In genomic region chr9:86945868-86946711, GRCh38 we compare ENCODE assay signal across 8 cellular contexts. TPM values are rescaled to one million over a fixed set of nuclear protein-coding genes. Genes with fewer than 3 reads are reported as not detected.
DNase-seq lines count a peak whose midpoint lies in the region; ATAC-seq and TF ChIP-seq lines count a peak whose summit lies in the region.

No MANE protein-coding gene starts in this region.

- H3K4me1 ChIP-seq in IMR-90 (ENCODE audit: control insufficient read depth, insufficient read depth, low read length) = no peaks in the 10 kb centered on the region; the same call in 1 of the 2 replicates
- H3K4me1 ChIP-seq in mammary epithelial cell (ENCODE audit: insufficient read depth, low read length) = peaks cover 9% of the 10 kb centered on the region
- H3K4me1 ChIP-seq in smooth muscle cell (ENCODE audit: low read depth) = peaks cover 46% of the 10 kb centered on the region

- peak overlapping the region; percentile 50; the same call in 1 of the 2 replicates for H3K23ac ChIP-seq in IMR-90 (ENCODE audit: low read depth, low read length)

- H3K27me3 ChIP-seq in IMR-90 (ENCODE audit: control insufficient read depth, insufficient read depth, low read length) (peaks cover 5% of the 10 kb centered on the region), WERI-Rb-1 (ENCODE audit: insufficient read depth, low read depth, severe bottlenecking) (peaks cover 81% of the 10 kb centered on the region), mammary epithelial cell (ENCODE audit: insufficient read depth, low read length) (no peaks in the 10 kb centered on the region), smooth muscle cell (ENCODE audit: low read depth) (peaks cover 6% of the 10 kb centered on the region)

- H4K91ac ChIP-seq in IMR-90 (ENCODE audit: insufficient read depth, low read depth, low read length) = peak overlapping the region; percentile 83

- BruUV-seq in IMR-90 (replicated peaks; lab: Mats Ljungman, UMichigan) (no TSS peak), mammary epithelial cell (replicated peaks; lab: Mats Ljungman, UMichigan) (no TSS peak)

- H3F3A ChIP-seq in smooth muscle cell (ENCODE audit: low read depth) = peaks cover 14% of the 10 kb centered on the region

- peak overlapping the region; percentile 73; the same call in 1 of the 2 replicates for H3K18ac ChIP-seq in IMR-90 (ENCODE audit: low read depth, low read length)

- H2AK5ac ChIP-seq in IMR-90 (ENCODE audit: low read depth, low read length) = 0 out of 2 replicates have a peak overlapping the region, but pooled peaks have one; percentile 10

- H4K5ac ChIP-seq in IMR-90 (ENCODE audit: low read depth, low read length) = peak overlapping the region; percentile 41

- H2BK5ac ChIP-seq in IMR-90 (ENCODE audit: low read depth, low read length, poor library complexity, severe bottlenecking) = peak overlapping the region; percentile 83

- H2AFZ ChIP-seq in IMR-90 (replicated peaks; ENCODE audit: low read length, poor library complexity) (peak overlapping the region; percentile 92), mammary epithelial cell (ENCODE audit: low read depth, low read length) (peak overlapping the region; percentile 88), smooth muscle cell (ENCODE audit: low read depth) (no peak overlapping the region)

- no peak overlapping the region for H2BK20ac ChIP-seq in IMR-90 (ENCODE audit: low read depth, low read length)

- dilution Hi-C loops in IMR-90 (cut with HindIII; ENCODE audit: low sequenced_read_pairs, unreplicated experiment) (no loop called here), mammary epithelial cell (cut with HindIII; ENCODE audit: low sequenced_read_pairs) (loop anchor here (5.0 kb wide), 1 partner anchor 36 kb away; no protein-coding TSS in a partner anchor)

- H3K14ac ChIP-seq in IMR-90 (replicated peaks; ENCODE audit: low read depth, low read length) = no peak overlapping the region; the same call in 1 of the 2 replicates

- H3K36me3 ChIP-seq in IMR-90 (ENCODE audit: control insufficient read depth, insufficient read depth, low read length) = peaks cover 3% of the 10 kb centered on the region; the same call in 1 of the 2 replicates
- H3K36me3 ChIP-seq in WERI-Rb-1 = no peaks in the 10 kb centered on the region
- no peaks in the 10 kb centered on the region for H3K36me3 ChIP-seq in mammary epithelial cell (ENCODE audit: insufficient read depth, low read length)
- H3K36me3 ChIP-seq in smooth muscle cell (ENCODE audit: low read depth) = no peaks in the 10 kb centered on the region

- H3K4me3 ChIP-seq in IMR-90 (ENCODE audit: insufficient read depth, low read depth, low read length) (peak overlapping the region; percentile 59), WERI-Rb-1 (ENCODE audit: low read depth, low read length) (peak overlapping the region; percentile 4; the same call in 1 of the 2 replicates), mammary epithelial cell (replicated peaks in 1 of 3; ENCODE audit: insufficient read depth in 1 of 3, low read depth in 2 of 3, low read length in 3 of 3) (peak overlapping the region; percentile 68 to 85 (median 82)), smooth muscle cell (peak overlapping the region; percentile 94)

- peak overlapping the region; percentile 79; the same call in 1 of the 2 replicates for H2BK120ac ChIP-seq in IMR-90 (ENCODE audit: low read depth, low read length)

- H4K8ac ChIP-seq in IMR-90 (ENCODE audit: low read depth in 2 of 2, low read length in 2 of 2) = peak overlapping the region; percentile 50 to 54; a peak in 3 of 4 replicates

- TF ChIP-seq RAD21 in IMR-90 (IDR thresholded peaks at IDR 0.05; ENCODE audit: low read length) = peak; percentile 61; the same call in 1 of the 2 replicates

- POLR2A ChIA-PET in IMR-90 (lab: Charles Lee; ENCODE audit: unreplicated experiment) = no interaction called here

- peaks cover 0 to 6% of the 10 kb centered on the region in 2 experiments; a peak in 2 of 4 replicates for H3K79me1 ChIP-seq in IMR-90 (ENCODE audit: low read depth in 1 of 2, low read length in 2 of 2)

- ATAC-seq in GM21381 (IDR thresholded peaks at IDR 0.05; ENCODE audit: unreplicated experiment) (peak; percentile 51), IMR-90 (ENCODE audit: low read depth) (peak; percentile 55)

- DNase-seq in CD1c-positive myeloid dendritic cell (ENCODE audit: extremely low spot score) (peak; percentile 62), IMR-90 (peak; percentile 75), WERI-Rb-1 (peak; percentile 25), mammary epithelial cell (peak; percentile 73), iPS-NIHi7 (ENCODE audit: extremely low spot score) (peak; percentile 53), smooth muscle cell (lab: John Stamatoyannopoulos, UW; ENCODE audit: unreplicated experiment) (peak; percentile 73), epidermal melanocyte (ENCODE audit: insufficient read length, low spot score) (no peak)

- no peak overlapping the region for H3K56ac ChIP-seq in IMR-90 (ENCODE audit: extremely low read depth, insufficient read depth, low read length)

- H3K9ac ChIP-seq in IMR-90 (ENCODE audit: low read depth, low read length) (peak overlapping the region; percentile 94), mammary epithelial cell (ENCODE audit: insufficient read depth, low read length) (peak overlapping the region; percentile 61), smooth muscle cell (ENCODE audit: low read depth) (peak overlapping the region; percentile 65)

- peak overlapping the region; percentile 60 for H2AK9ac ChIP-seq in IMR-90 (replicated peaks; ENCODE audit: low read depth, low read length, poor library complexity)

- H3K4ac ChIP-seq in IMR-90 (ENCODE audit: low read depth, low read length) = peak overlapping the region; percentile 71

- H3K9me3 ChIP-seq in IMR-90 (ENCODE audit: control insufficient read depth, insufficient read depth, low read length) (peaks cover 3% of the 10 kb centered on the region; the same call in 1 of the 2 replicates), WERI-Rb-1 (ENCODE audit: severe bottlenecking) (peaks cover 11% of the 10 kb centered on the region), mammary epithelial cell (replicated peaks; ENCODE audit: insufficient read depth, low read length) (no peaks in the 10 kb centered on the region), smooth muscle cell (replicated peaks; ENCODE audit: low read depth) (no peaks in the 10 kb centered on the region)

- TF ChIP-seq CTCF in IMR-90 (conservative IDR thresholded peaks at IDR 0.05; ENCODE audit: low read depth, low read length) (peak; percentile 48), WERI-Rb-1 (IDR thresholded peaks at IDR 0.05; ENCODE audit: low read depth, low read length) (no peak), mammary epithelial cell (conservative IDR thresholded peaks at IDR 0.05 in 1 of 2, IDR thresholded peaks at IDR 0.05 in 1 of 2; ENCODE audit: extremely low read depth in 1 of 2, insufficient read depth in 1 of 2, low read depth in 1 of 2, low read length in 2 of 2) (peak; percentile 25 to 38), smooth muscle cell (IDR thresholded peaks at IDR 0.05; ENCODE audit: borderline replicate concordance, insufficient read depth, poor library complexity, severe bottlenecking) (no peak)

- TF ChIP-seq POLR2A in IMR-90 (IDR thresholded peaks at IDR 0.05; ENCODE audit: low read depth, low read length) = no peak

- H3K9me1 ChIP-seq in IMR-90 (ENCODE audit: insufficient read depth, low read length) = no peaks in the 10 kb centered on the region

- intact Hi-C loops in IMR-90 (cut with micrococcal nuclease) (loop anchor here (1.0 to 5.0 kb wide), 8 partner anchors 161 to 716 kb away; no protein-coding TSS in a partner anchor), mammary epithelial cell (cut with micrococcal nuclease) (loop anchor here (1.0 to 10.0 kb wide), 9 partner anchors 89 to 531 kb away; no protein-coding TSS in a partner anchor)

- in situ Hi-C loops in IMR-90 (cut with MboI; ENCODE audit: low sequenced_read_pairs) (loop anchor here (5.0 to 25.0 kb wide), 3 partner anchors 309 to 459 kb away; no protein-coding TSS in a partner anchor), mammary epithelial cell (cut with MboI; ENCODE audit: low sequenced_read_pairs in 2 of 2) (loop anchor here (10.0 to 25.0 kb wide), 4 partner anchors 309 to 716 kb away; no protein-coding TSS in a partner anchor)

- peak overlapping the region; percentile 60 for H3K4me2 ChIP-seq in IMR-90 (ENCODE audit: low read depth, low read length)
- peak overlapping the region; percentile 92 for H3K4me2 ChIP-seq in mammary epithelial cell (ENCODE audit: insufficient read depth, low read depth, low read length)
- H3K4me2 ChIP-seq in smooth muscle cell = peak overlapping the region; percentile 90

- WGBS in IMR-90 (ENCODE audit: extremely low coverage in 2 of 2, insufficient read length in 1 of 2), 2 experiments = 1% methylated on average over 62 of the region's 119 CpGs; no CpG with 5 or more reads in 1 of the 2 experiments
- 4% methylated on average over 29 of the region's 119 CpGs for WGBS in mammary epithelial cell (ENCODE audit: low coverage, missing lambda C conversion rate)
- 1% methylated on average over 109 of the region's 119 CpGs for whole genome bisulfite sequencing in smooth muscle cell (ENCODE audit: low lambda C conversion rate)

- H3K79me2 ChIP-seq in mammary epithelial cell (ENCODE audit: insufficient read depth, low read length) = peaks cover 7% of the 10 kb centered on the region
- peaks cover 21% of the 10 kb centered on the region for H3K79me2 ChIP-seq in smooth muscle cell (ENCODE audit: low read depth)

- CTCF ChIA-PET in IMR-90 (lab: Yijun Ruan, JAX) (interaction anchor here (0.6 to 1.3 kb wide), 5 partner anchors 11 to 512 kb away, joined by 3 to 6 read pairs (median 3); no protein-coding TSS in a partner anchor), mammary epithelial cell (lab: Charles Lee; ENCODE audit: low non-redundant PET) (interaction anchor here (0.7 kb wide), 1 partner anchor 76 kb away, joined by 3 read pairs; no protein-coding TSS in a partner anchor)

- no peak overlapping the region for H2BK15ac ChIP-seq in IMR-90 (ENCODE audit: low read depth, low read length)

- H4K20me1 ChIP-seq in IMR-90 (ENCODE audit: insufficient read depth, low read length) (no peaks in the 10 kb centered on the region), mammary epithelial cell (ENCODE audit: insufficient read depth, low read length) (no peaks in the 10 kb centered on the region), smooth muscle cell (ENCODE audit: low read depth) (peaks cover 17% of the 10 kb centered on the region)

- H3K27ac ChIP-seq in IMR-90 (ENCODE audit: insufficient read depth, low read length) (peak overlapping the region; percentile 93), WERI-Rb-1 (no peak overlapping the region), mammary epithelial cell (ENCODE audit: insufficient read depth, low read depth, low read length) (peak overlapping the region; percentile 40), smooth muscle cell (ENCODE audit: low read depth) (peak overlapping the region; percentile 70)

TF ChIP-seq in IMR-90, 13 proteins besides CTCF, POLR2A, EP300 and RAD21:
- no peak for TF ChIP-seq MAFK (IDR thresholded peaks at IDR 0.05; ENCODE audit: low read depth, low read length)
TF ChIP-seq in IMR-90: peak in this region for 0.

RNA-seq across cellular contexts. Expression of gene GAS1, which starts 1.2 kb away (rescaled TPM):
- total RNA-seq in IMR-90 (2012; rRNA removed) (1.8 and 3.1 TPM in 2 replicates), mammary epithelial cell (10 to 100 TPM in 1 of 2 donors, 1 to 10 TPM in 1; 2.8 to 15.7 TPM), smooth muscle cell (74.8 and 82.6 TPM in 2 replicates)
- polyA plus RNA-seq in IMR-90 (2012; rRNA removed) (2.2 and 2.6 TPM in 2 replicates), mammary epithelial cell (1.4 TPM), smooth muscle cell (72.5 and 134 TPM in 2 replicates)
- 1.5 and 6.8 TPM in 2 replicates for polyA plus RNA-seq in IMR-90 (2012; cell fraction: cytosol; rRNA removed)
- 3.4 and 5.6 TPM in 2 replicates for polyA plus RNA-seq in IMR-90 (2012; cell fraction: nucleus; rRNA removed; ENCODE audit: low replicate concordance)
- polyA minus RNA-seq in mammary epithelial cell = 1.7 TPM

Comparison
In these comparisons a context has a peak if more than half of its experiments do, and no peak if none do; other contexts are left out.
1. H3K4me3 ChIP-seq: peak in every context shown above with its lines; median percentile 94 in smooth muscle cell; 82 in mammary epithelial cell; 59 in IMR-90; 4 in WERI-Rb-1.
2. CTCF ChIP-seq: peak in IMR-90 (single experiment) and mammary epithelial cell (2 of 2); none in WERI-Rb-1 (single experiment) and smooth muscle cell (single experiment).
3. Peak in every context shown above with its lines, with median percentiles within 50 percentile points of each other: H3K4me2 ChIP-seq and H3K9ac ChIP-seq.